In genomic region chrX:143571521-143571920, GRCh38 we compare ENCODE assay signal across 26 cellular contexts. TPM values are rescaled to one million over a fixed set of nuclear protein-coding genes. Genes with fewer than 3 reads are reported as not detected.
"Had no signal": no experiment of that assay in that cellular context is flagged by ENCODE, and none has a peak within 500 bp of the region (broad histone marks: within the 10 kb centered on the region; RNA-seq: fewer than 3 reads in every experiment).

No MANE protein-coding gene starts in this region.

- H3K4me3 Mint-ChIP-seq: activated CD4-positive, alpha-beta T cell treated with anti-CD3 and anti-CD28 coated beads for 36 hours; activated naive CD8-positive, alpha-beta T cell treated with anti-CD3 and anti-CD28 coated beads for 36 hours; dendritic cell treated with granulocyte-macrophage colony-stimulating factor and Interleukin-4, amounts not matched to agents 40 ng/mL and 50 ng/mL, for 4 days; neural crest cell; WTC11 had no signal

- DNase-seq: activated CD4-positive, alpha-beta T cell treated with anti-CD3 and anti-CD28 coated beads for 36 hours; activated CD4-positive, alpha-beta T cell treated with anti-CD3 and anti-CD28 coated beads, Interleukin-2, amount 50 U/mL, for 48 hours; activated naive CD4-positive, alpha-beta T cell; activated naive CD8-positive, alpha-beta T cell treated with anti-CD3 and anti-CD28 coated beads for 36 hours; amygdala; effector CD8-positive, alpha-beta T cell; stimulated activated CD4-positive, alpha-beta T cell treated with anti-CD3 and anti-CD28 coated beads, Interleukin-12 subunit alpha, Interleukin-12 subunit beta, amount 100 ng/mL, for 4 hours; stimulated activated CD4-positive, alpha-beta T cell treated with anti-CD3 and anti-CD28 coated beads, Interleukin-1b, Interleukin-23, amount 100 ng/mL, for 48 hours; stimulated activated CD8-positive, alpha-beta memory T cell treated with anti-CD3 and anti-CD28 coated beads, Interleukin-4, amount 100 ng/mL, for 48 hours; stimulated activated naive CD4-positive, alpha-beta T cell; upper lobe of right lung had no signal

- H3K36me3 Mint-ChIP-seq: activated naive CD8-positive, alpha-beta T cell treated with anti-CD3 and anti-CD28 coated beads for 36 hours had no signal

- H3K4me1 Mint-ChIP-seq: activated CD4-positive, alpha-beta T cell treated with anti-CD3 and anti-CD28 coated beads for 36 hours; activated naive CD8-positive, alpha-beta T cell treated with anti-CD3 and anti-CD28 coated beads for 36 hours; neural crest cell; WTC11 had no signal

- ATAC-seq: activated CD4-positive, alpha-beta T cell treated with anti-CD3 and anti-CD28 coated beads for 36 hours; esophagus mucosa; left lobe of liver; WTC11 had no signal

- H3K9me3 Mint-ChIP-seq: activated naive CD8-positive, alpha-beta T cell treated with anti-CD3 and anti-CD28 coated beads for 36 hours; dendritic cell treated with granulocyte-macrophage colony-stimulating factor and Interleukin-4, amounts not matched to agents 40 ng/mL and 50 ng/mL, for 4 days had no signal

- FAIRE-seq: islet of Langerhans, TTC549 had no signal

- H3K4me3 ChIP-seq: hepatocyte, upper lobe of right lung had no signal

- H3K27me3 Mint-ChIP-seq: activated CD4-positive, alpha-beta T cell treated with anti-CD3 and anti-CD28 coated beads for 36 hours; activated naive CD8-positive, alpha-beta T cell treated with anti-CD3 and anti-CD28 coated beads for 36 hours; dendritic cell treated with granulocyte-macrophage colony-stimulating factor and Interleukin-4, amounts not matched to agents 40 ng/mL and 50 ng/mL, for 4 days had no signal

- H3K27ac Mint-ChIP-seq: activated CD4-positive, alpha-beta T cell treated with anti-CD3 and anti-CD28 coated beads for 36 hours; activated naive CD8-positive, alpha-beta T cell treated with anti-CD3 and anti-CD28 coated beads for 36 hours; dendritic cell treated with granulocyte-macrophage colony-stimulating factor and Interleukin-4, amounts not matched to agents 40 ng/mL and 50 ng/mL, for 4 days; WTC11 had no signal

RNA-seq across cellular contexts. Expression of gene SPANXN3, which starts 54.2 kb away (rescaled TPM):
- total RNA-seq: activated CD4-positive, alpha-beta T cell treated with anti-CD3 and anti-CD28 coated beads for 36 hours; activated naive CD8-positive, alpha-beta T cell treated with anti-CD3 and anti-CD28 coated beads for 36 hours; cerebellum; esophagus mucosa; glomerular endothelial cell; left lobe of liver; lung microvascular endothelial cell; mononuclear cell; neural crest cell; omental fat pad; posterior vena cava; T-helper 2 cell treated with Interferon-gamma antibody and Interleukin-4, amounts not matched to agents 100 ng/mL and 5 ng/mL, for 36 hours; upper lobe of right lung; WTC11 had no signal
